In the genomic region with DNA sequence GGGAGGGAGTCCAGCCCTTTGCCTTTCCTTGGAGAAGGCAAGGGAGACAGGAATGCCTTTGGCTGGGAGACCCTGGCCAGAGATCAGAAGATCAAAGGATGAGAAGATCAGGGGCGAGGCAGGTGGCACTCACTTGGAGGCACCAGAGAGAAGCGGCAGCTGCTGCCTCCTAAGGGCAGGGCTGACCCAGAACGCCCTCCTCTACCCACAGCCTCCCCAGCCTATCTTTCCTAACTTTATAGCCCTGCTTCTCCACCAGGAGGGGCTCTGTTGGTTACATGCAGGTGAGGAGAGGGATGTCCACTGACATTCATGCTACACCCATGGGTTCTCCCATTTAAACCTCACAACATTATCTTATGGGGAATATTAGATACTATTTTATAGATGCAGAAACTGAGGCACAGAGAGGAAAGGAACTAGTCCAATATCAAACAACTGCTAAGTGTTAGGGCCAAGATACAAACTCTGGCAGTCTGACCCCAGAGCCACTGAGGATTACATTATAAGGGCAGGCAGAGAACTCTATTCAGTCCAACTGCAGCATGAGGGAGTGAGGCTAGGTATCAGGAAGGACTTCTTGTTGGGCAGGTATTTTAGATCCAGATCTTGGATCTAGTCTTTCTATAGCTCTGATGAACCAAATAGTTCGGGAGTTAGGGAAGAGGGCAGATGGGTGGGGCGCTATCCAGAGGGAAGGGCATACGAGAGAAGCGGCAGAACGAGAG, we compare ENCODE assay signal across 1 cellular context.
TF ChIP-seq lines count a peak whose summit lies in the region.

No MANE protein-coding gene starts in this region.

TF ChIP-seq in K562, 482 proteins besides CTCF, POLR2A, EP300 and RAD21 (continued from another document):
- TF ChIP-seq DDX20 (tag; IDR thresholded peaks at IDR 0.05; ENCODE audit: low read depth) (no peak), BCOR (IDR thresholded peaks at IDR 0.05) (no peak), ZNF384 (IDR thresholded peaks at IDR 0.05; ENCODE audit: low read depth, low read length) (no peak), CCAR2 (IDR thresholded peaks at IDR 0.05; ENCODE audit: low read depth, low read length) (no peak), EZH2 (IDR thresholded peaks at IDR 0.05; ENCODE audit: borderline replicate concordance, low read depth, low read length) (0 out of 2 replicates have a peak, but pooled peaks have one; percentile 37), ZNF583 (CRISPR knock-in tag; IDR thresholded peaks at IDR 0.05) (no peak), HLTF (IDR thresholded peaks at IDR 0.05) (no peak), ZNF561 (CRISPR knock-in tag; conservative IDR thresholded peaks at IDR 0.05) (no peak), ZC3H4 (CRISPR knock-in tag; IDR thresholded peaks at IDR 0.05; ENCODE audit: borderline replicate concordance) (no peak), RFX7 (CRISPR knock-in tag; IDR thresholded peaks at IDR 0.05) (no peak), RAD51 (IDR thresholded peaks at IDR 0.05; ENCODE audit: borderline replicate concordance, low read depth) (no peak), MAZ (CRISPR knock-in tag; conservative IDR thresholded peaks at IDR 0.05 in 1 of 2, IDR thresholded peaks at IDR 0.05 in 1 of 2) (0 out of 4 replicates have a peak, but pooled peaks of 1 of the 2 experiments have one; percentile 17), CEBPG (CRISPR knock-in tag; IDR thresholded peaks at IDR 0.05) (no peak), CEBPG (tag; conservative IDR thresholded peaks at IDR 0.05 in 1 of 2, IDR thresholded peaks at IDR 0.05 in 1 of 2) (no peak)
- TF ChIP-seq, protein P1, sequence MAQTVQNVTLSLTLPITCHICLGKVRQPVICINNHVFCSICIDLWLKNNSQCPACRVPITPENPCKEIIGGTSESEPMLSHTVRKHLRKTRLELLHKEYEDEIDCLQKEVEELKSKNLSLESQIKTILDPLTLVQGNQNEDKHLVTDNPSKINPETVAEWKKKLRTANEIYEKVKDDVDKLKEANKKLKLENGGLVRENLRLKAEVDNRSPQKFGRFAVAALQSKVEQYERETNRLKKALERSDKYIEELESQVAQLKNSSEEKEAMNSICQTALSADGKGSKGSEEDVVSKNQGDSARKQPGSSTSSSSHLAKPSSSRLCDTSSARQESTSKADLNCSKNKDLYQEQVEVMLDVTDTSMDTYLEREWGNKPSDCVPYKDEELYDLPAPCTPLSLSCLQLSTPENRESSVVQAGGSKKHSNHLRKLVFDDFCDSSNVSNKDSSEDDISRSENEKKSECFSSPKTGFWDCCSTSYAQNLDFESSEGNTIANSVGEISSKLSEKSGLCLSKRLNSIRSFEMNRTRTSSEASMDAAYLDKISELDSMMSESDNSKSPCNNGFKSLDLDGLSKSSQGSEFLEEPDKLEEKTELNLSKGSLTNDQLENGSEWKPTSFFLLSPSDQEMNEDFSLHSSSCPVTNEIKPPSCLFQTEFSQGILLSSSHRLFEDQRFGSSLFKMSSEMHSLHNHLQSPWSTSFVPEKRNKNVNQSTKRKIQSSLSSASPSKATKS (CRISPR knock-in tag; IDR thresholded peaks at IDR 0.05) = no peak
- TF ChIP-seq, protein P2, sequence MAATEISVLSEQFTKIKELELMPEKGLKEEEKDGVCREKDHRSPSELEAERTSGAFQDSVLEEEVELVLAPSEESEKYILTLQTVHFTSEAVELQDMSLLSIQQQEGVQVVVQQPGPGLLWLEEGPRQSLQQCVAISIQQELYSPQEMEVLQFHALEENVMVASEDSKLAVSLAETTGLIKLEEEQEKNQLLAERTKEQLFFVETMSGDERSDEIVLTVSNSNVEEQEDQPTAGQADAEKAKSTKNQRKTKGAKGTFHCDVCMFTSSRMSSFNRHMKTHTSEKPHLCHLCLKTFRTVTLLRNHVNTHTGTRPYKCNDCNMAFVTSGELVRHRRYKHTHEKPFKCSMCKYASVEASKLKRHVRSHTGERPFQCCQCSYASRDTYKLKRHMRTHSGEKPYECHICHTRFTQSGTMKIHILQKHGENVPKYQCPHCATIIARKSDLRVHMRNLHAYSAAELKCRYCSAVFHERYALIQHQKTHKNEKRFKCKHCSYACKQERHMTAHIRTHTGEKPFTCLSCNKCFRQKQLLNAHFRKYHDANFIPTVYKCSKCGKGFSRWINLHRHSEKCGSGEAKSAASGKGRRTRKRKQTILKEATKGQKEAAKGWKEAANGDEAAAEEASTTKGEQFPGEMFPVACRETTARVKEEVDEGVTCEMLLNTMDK (IDR thresholded peaks at IDR 0.05; ENCODE audit: borderline replicate concordance, insufficient read depth, low read depth, low read length, poor library complexity, severe bottlenecking) = peak; percentile 34
